Comparison of ENCODE assay signal across 19 cellular contexts in the genomic region with DNA sequence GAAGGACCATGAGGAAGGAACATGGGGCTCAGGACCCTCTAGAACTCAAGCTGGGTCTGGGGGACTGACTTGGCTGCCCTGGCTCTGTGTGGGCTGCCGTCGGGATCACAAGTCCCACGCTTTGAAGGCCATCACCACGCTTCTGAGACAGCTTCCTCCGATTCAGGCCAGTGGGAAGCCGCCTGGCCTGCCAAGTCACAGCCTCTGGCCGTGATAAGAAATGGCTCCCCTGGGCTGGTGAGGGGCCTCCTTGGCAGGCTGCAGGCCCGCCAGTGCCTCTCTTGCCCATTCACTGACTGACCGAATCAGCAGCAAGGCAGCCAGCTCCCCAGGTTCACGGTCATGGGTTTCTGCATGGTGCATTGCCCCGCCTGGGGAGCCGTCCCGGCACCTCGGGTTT. TPM values are rescaled to one million over a fixed set of nuclear protein-coding genes. Genes with fewer than 3 reads are reported as not detected.
"Had no signal": no experiment of that assay in that cellular context is flagged by ENCODE, and none has a peak within 500 bp of the region (broad histone marks: within the 10 kb centered on the region; RNA-seq: fewer than 3 reads in every experiment).

No MANE protein-coding gene starts in this region.

- DNase-seq: activated CD4-positive, alpha-beta T cell treated with anti-CD3 and anti-CD28 coated beads for 48 hours; activated naive CD4-positive, alpha-beta T cell treated with anti-CD3 and anti-CD28 coated beads, Interleukin-2, amount 50 U/mL, for 16 hours; erythroblast; hippocampal formation; natural killer cell; occipital lobe; stimulated activated CD4-positive, alpha-beta T cell treated with anti-CD3 and anti-CD28 coated beads, Interleukin-4, amount 100 ng/mL, for 1 hour; stimulated activated CD8-positive, alpha-beta memory T cell treated with anti-CD3 and anti-CD28 coated beads, Interleukin-4, amount 100 ng/mL, for 48 hours; stimulated activated naive CD8-positive, alpha-beta T cell treated with anti-CD3 and anti-CD28 coated beads, Interleukin-15, Interleukin-2, amounts not matched to agents 100 U/mL and 50 U/mL, for 24 hours had no signal

- H3K4me3 ChIP-seq: adrenal gland, uterus had no signal

- H3K36me3 ChIP-seq: adrenal gland, uterus had no signal

- H3K9me3 Mint-ChIP-seq: activated T-helper 2 cell treated with anti-CD3 and anti-CD28 coated beads, Interferon-gamma antibody, Interleukin-2, Interleukin-4, amounts not matched to agents 10 μg/mL and 5 μg/mL and 100 μg/mL, durations not matched to agents 14 hours and 24 hours and 36 hours; brain; endodermal cell; natural killer cell; WTC11 had no signal

- H3K27me3 ChIP-seq: adrenal gland, uterus had no signal

- H3K4me1 Mint-ChIP-seq: natural killer cell had no signal

- H3K9me3 ChIP-seq: adrenal gland, uterus had no signal

- H3K27ac Mint-ChIP-seq: activated T-helper 2 cell treated with anti-CD3 and anti-CD28 coated beads, Interferon-gamma antibody, Interleukin-2, Interleukin-4, amounts not matched to agents 10 μg/mL and 5 μg/mL and 100 μg/mL, durations not matched to agents 14 hours and 24 hours and 36 hours; endodermal cell; natural killer cell; WTC11 had no signal

- H3K36me3 Mint-ChIP-seq: brain, natural killer cell, WTC11 had no signal

- H3K27me3 Mint-ChIP-seq: brain had no signal

- H3K4me3 Mint-ChIP-seq: brain, endodermal cell, natural killer cell, WTC11 had no signal

RNA-seq across cellular contexts. Expression of gene COMP, which starts 48.8 kb away (rescaled TPM):
- total RNA-seq: activated T-helper 2 cell treated with anti-CD3 and anti-CD28 coated beads, Interferon-gamma antibody, Interleukin-2, Interleukin-4, amounts not matched to agents 10 μg/mL and 5 μg/mL and 100 μg/mL, durations not matched to agents 14 hours and 24 hours and 36 hours; dermis blood vessel endothelial cell; endodermal cell; lung microvascular endothelial cell; mononuclear cell; natural killer cell; occipital lobe; pulmonary artery endothelial cell had no signal
